1 cellular context compared by ENCODE assay signal in the genomic region with DNA sequence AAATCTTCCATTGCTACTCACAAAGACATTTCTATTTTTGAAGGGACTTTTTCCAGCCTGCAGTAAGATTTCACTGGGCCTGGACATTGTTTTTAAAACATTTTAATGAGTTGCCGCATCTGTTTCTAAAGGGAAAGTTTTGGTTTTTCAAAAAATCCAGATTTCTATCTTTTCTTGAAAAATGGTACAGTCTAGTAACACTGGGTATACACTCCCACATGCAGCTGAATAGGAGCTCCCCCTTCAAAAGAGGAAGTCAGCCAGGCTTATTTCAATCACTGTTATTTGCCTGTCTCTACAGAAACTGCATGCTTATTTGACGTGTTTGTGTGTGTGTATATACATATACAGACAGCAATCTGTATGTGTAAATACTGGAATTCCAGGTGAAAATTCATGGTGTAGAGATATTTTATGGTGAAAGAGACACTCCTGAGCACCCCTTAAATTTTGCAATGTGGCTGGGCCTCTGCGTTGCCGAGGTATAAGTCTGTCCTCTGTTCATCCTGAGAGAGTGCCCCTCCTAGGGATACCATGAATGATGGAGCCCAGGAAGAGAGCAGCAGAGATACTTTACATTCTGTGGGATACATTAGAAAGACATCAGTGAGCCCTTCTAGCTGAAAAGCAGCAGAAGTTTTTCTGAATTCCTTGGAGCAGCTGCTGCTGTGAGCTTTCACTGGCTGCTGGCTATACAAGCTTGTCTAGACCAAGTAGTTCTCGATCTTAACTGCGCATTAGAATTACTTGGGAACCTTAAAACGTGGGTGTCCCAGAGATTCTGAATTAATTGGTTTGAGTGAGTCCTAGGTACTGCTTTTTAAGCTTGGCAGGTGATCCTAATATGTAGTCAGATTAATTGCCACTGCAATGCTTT.
TF ChIP-seq lines count a peak whose summit lies in the region.

No MANE protein-coding gene starts in this region.

TF ChIP-seq in K562, 482 proteins besides CTCF, POLR2A, EP300 and RAD21 (continued from another document):
- TF ChIP-seq, protein P1, sequence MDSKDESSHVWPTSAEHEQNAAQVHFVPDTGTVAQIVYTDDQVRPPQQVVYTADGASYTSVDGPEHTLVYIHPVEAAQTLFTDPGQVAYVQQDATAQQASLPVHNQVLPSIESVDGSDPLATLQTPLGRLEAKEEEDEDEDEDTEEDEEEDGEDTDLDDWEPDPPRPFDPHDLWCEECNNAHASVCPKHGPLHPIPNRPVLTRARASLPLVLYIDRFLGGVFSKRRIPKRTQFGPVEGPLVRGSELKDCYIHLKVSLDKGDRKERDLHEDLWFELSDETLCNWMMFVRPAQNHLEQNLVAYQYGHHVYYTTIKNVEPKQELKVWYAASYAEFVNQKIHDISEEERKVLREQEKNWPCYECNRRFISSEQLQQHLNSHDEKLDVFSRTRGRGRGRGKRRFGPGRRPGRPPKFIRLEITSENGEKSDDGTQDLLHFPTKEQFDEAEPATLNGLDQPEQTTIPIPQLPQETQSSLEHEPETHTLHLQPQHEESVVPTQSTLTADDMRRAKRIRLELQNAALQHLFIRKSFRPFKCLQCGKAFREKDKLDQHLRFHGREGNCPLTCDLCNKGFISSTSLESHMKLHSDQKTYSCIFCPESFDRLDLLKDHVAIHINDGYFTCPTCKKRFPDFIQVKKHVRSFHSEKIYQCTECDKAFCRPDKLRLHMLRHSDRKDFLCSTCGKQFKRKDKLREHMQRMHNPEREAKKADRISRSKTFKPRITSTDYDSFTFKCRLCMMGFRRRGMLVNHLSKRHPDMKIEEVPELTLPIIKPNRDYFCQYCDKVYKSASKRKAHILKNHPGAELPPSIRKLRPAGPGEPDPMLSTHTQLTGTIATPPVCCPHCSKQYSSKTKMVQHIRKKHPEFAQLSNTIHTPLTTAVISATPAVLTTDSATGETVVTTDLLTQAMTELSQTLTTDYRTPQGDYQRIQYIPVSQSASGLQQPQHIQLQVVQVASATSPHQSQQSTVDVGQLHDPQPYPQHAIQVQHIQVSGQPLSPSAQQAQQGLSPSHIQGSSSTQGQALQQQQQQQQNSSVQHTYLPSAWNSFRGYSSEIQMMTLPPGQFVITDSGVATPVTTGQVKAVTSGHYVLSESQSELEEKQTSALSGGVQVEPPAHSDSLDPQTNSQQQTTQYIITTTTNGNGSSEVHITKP (IDR thresholded peaks at IDR 0.05; ENCODE audit: partially characterized antibody): peak; percentile 74
TF ChIP-seq in K562: peak in this region for 2.
